In genomic region chr2:8141079-8141762, GRCh38 we compare ENCODE assay signal across 27 cellular contexts.
"Had no signal": no experiment of that assay in that cellular context is flagged by ENCODE, and none has a peak within 500 bp of the region (broad histone marks: within the 10 kb centered on the region; RNA-seq: fewer than 3 reads in every experiment).

No MANE protein-coding gene starts in this region.

- FAIRE-seq: bronchial epithelial cell, colon, endometrium, frontal cortex, kidney had no signal

- ATAC-seq: activated naive CD8-positive, alpha-beta T cell treated with anti-CD3 and anti-CD28 coated beads, Interleukin-2, amount 50 U/mL, for 24 hours; activated T-cell treated with anti-CD3 and anti-CD28 coated beads, Interleukin-2, amount 50 U/mL, for 4 hours; lower lobe of right lung had no signal

- H3K27me3 Mint-ChIP-seq: activated CD4-positive, alpha-beta T cell treated with anti-CD3 and anti-CD28 coated beads, Interleukin-2, amount 10 ng/mL, durations not matched to agents 7 days and 5 days; activated naive CD8-positive, alpha-beta T cell treated with anti-CD3 and anti-CD28 coated beads, Interleukin-2, amount 50 U/mL, for 24 hours had no signal

- H3K36me3 Mint-ChIP-seq: activated naive CD4-positive, alpha-beta T cell treated with anti-CD3 and anti-CD28 coated beads, Interleukin-2, amount 50 U/mL, for 24 hours; naive B cell had no signal

- H3K27ac ChIP-seq: lower lobe of right lung, spleen, suprapubic skin, WERI-Rb-1 had no signal

- H3K9me3 ChIP-seq: lower lobe of right lung, ovary, spleen, suprapubic skin, tibial artery had no signal

- H3K4me3 Mint-ChIP-seq: activated CD4-positive, alpha-beta memory T cell treated with anti-CD3 and anti-CD28 coated beads, Interleukin-2, amount 10 ng/mL, durations not matched to agents 7 days and 5 days; activated CD4-positive, alpha-beta T cell treated with anti-CD3 and anti-CD28 coated beads, Interleukin-2, amount 10 ng/mL, durations not matched to agents 7 days and 5 days; activated naive CD4-positive, alpha-beta T cell treated with anti-CD3 and anti-CD28 coated beads, Interleukin-2, amount 50 U/mL, for 24 hours; activated naive CD8-positive, alpha-beta T cell treated with anti-CD3 and anti-CD28 coated beads, Interleukin-2, amount 50 U/mL, for 24 hours; activated T-cell treated with anti-CD3 and anti-CD28 coated beads, Interleukin-2, amount 50 U/mL, for 4 hours; naive B cell; T-helper 1 cell treated with Interleukin-12 subunit alpha and Interleukin-12 subunit beta and Interleukin-4 antibody, amounts not matched to agents 30 μg/mL and 1 μg/mL, for 36 hours had no signal

- H3K27me3 ChIP-seq: ovary, spleen, suprapubic skin, tibial artery had no signal

- H3K4me3 ChIP-seq: lower lobe of right lung, ovary, spleen, suprapubic skin, tibial artery had no signal

- H3K36me3 ChIP-seq: lower lobe of right lung, ovary, spleen, suprapubic skin, tibial artery, WERI-Rb-1 had no signal

- H3K4me1 ChIP-seq: suprapubic skin had no signal

- H3K27ac Mint-ChIP-seq: activated CD4-positive, alpha-beta memory T cell treated with anti-CD3 and anti-CD28 coated beads, Interleukin-2, amount 10 ng/mL, durations not matched to agents 7 days and 5 days; activated CD4-positive, alpha-beta T cell treated with anti-CD3 and anti-CD28 coated beads, Interleukin-2, amount 10 ng/mL, durations not matched to agents 7 days and 5 days; activated naive CD4-positive, alpha-beta T cell treated with anti-CD3 and anti-CD28 coated beads, Interleukin-2, amount 50 U/mL, for 24 hours; activated naive CD8-positive, alpha-beta T cell treated with anti-CD3 and anti-CD28 coated beads, Interleukin-2, amount 50 U/mL, for 24 hours; activated T-helper 2 cell treated with anti-CD3 and anti-CD28 coated beads, Interferon-gamma antibody, Interleukin-2, Interleukin-4, amounts not matched to agents 10 μg/mL and 5 μg/mL and 100 μg/mL, durations not matched to agents 14 hours and 24 hours and 36 hours; naive B cell; progenitor cell of endocrine pancreas; T-helper 1 cell treated with Interleukin-12 subunit alpha and Interleukin-12 subunit beta and Interleukin-4 antibody, amounts not matched to agents 30 μg/mL and 1 μg/mL, for 36 hours had no signal

- H3K9me3 Mint-ChIP-seq: activated naive CD4-positive, alpha-beta T cell treated with anti-CD3 and anti-CD28 coated beads, Interleukin-2, amount 50 U/mL, for 24 hours; activated T-cell treated with anti-CD3 and anti-CD28 coated beads, Interleukin-2, amount 50 U/mL, for 4 hours had no signal

- DNase-seq: activated CD4-positive, alpha-beta memory T cell treated with anti-CD3 and anti-CD28 coated beads, Interleukin-2, amount 10 ng/mL, durations not matched to agents 7 days and 5 days; activated CD4-positive, alpha-beta T cell treated with anti-CD3 and anti-CD28 coated beads, Interleukin-2, amount 10 ng/mL, durations not matched to agents 7 days and 5 days; activated naive CD8-positive, alpha-beta T cell treated with anti-CD3 and anti-CD28 coated beads, Interleukin-2, amount 50 U/mL, for 24 hours; activated T-cell treated with anti-CD3 and anti-CD28 coated beads, Interleukin-2, amount 50 U/mL, for 4 hours; amygdala; effector CD8-positive, alpha-beta T cell; glutamatergic neuron; kidney; lower lobe of right lung; mesendoderm; naive B cell; ovary; retina; spleen; stimulated activated naive CD4-positive, alpha-beta T cell; T1000; tibial artery; WERI-Rb-1 had no signal

- H3K4me1 Mint-ChIP-seq: activated naive CD4-positive, alpha-beta T cell treated with anti-CD3 and anti-CD28 coated beads, Interleukin-2, amount 50 U/mL, for 24 hours had no signal
